Comparison of ENCODE assay signal across 20 cellular contexts in genomic region chr4:74335341-74336019, GRCh38. TPM values are rescaled to one million over a fixed set of nuclear protein-coding genes. Genes with fewer than 3 reads are reported as not detected.
A peak's percentile ranks its signal among the peaks of the same experiment; 100 is the strongest.
DNase-seq lines count a peak whose midpoint lies in the region; ATAC-seq and TF ChIP-seq lines count a peak whose summit lies in the region.
"Had no signal": no experiment of that assay in that cellular context is flagged by ENCODE, and none has a peak within 500 bp of the region (broad histone marks: within the 10 kb centered on the region; RNA-seq: fewer than 3 reads in every experiment).

No MANE protein-coding gene starts in this region.

- TF ChIP-seq POLR2A in prostate gland (IDR thresholded peaks at IDR 0.05), result no peak
- no peak for TF ChIP-seq POLR2A in esophagus squamous epithelium (IDR thresholded peaks at IDR 0.05)

- peaks cover 4% of the 10 kb centered on the region for H3K27me3 Mint-ChIP-seq in activated T-helper 1 cell treated with anti-CD3 and anti-CD28 coated beads, Interleukin-12 subunit alpha, Interleukin-12 subunit beta, Interleukin-2, Interleukin-4 antibody, amounts not matched to agents 30 ng/mL and 10 ng/mL and 1 ng/mL, durations not matched to agents 14 hours and 24 hours and 36 hours (ENCODE audit: insufficient read depth)

- H3K4me3 ChIP-seq in upper lobe of right lung (no peak overlapping the region), prostate gland (no peak overlapping the region), esophagus squamous epithelium (no peak overlapping the region)
- H3K4me3 ChIP-seq: tibial artery had no signal

- H3K4me1 Mint-ChIP-seq in activated T-helper 1 cell treated with anti-CD3 and anti-CD28 coated beads, Interleukin-12 subunit alpha, Interleukin-12 subunit beta, Interleukin-2, Interleukin-4 antibody, amounts not matched to agents 30 ng/mL and 10 ng/mL and 1 ng/mL, durations not matched to agents 14 hours and 24 hours and 36 hours (ENCODE audit: low read depth), result no peaks in the 10 kb centered on the region
- H3K4me1 Mint-ChIP-seq: activated CD4-positive, alpha-beta T cell treated with anti-CD3 and anti-CD28 coated beads, Interleukin-2, amount 10 ng/mL, durations not matched to agents 7 days and 5 days; endodermal cell; neural crest cell had no signal

- intact Hi-C loops in upper lobe of right lung (cut with DNase I) (no loop called here), prostate gland (cut with DNase I) (no loop called here), esophagus squamous epithelium (cut with DNase I) (no loop called here)
- intact Hi-C loops in activated T-helper 1 cell treated with anti-CD3 and anti-CD28 coated beads, Interleukin-12 subunit alpha, Interleukin-12 subunit beta, Interleukin-2, Interleukin-4 antibody, amounts not matched to agents 30 ng/mL and 10 ng/mL and 1 ng/mL, durations not matched to agents 14 hours and 24 hours and 36 hours (cut with micrococcal nuclease), result no loop called here

- ATAC-seq in GM19351 (IDR thresholded peaks at IDR 0.05; ENCODE audit: unreplicated experiment) (peak; percentile 90), HG02763 (IDR thresholded peaks at IDR 0.05; ENCODE audit: unreplicated experiment) (peak; percentile 47), HG03469 (IDR thresholded peaks at IDR 0.05; ENCODE audit: unreplicated experiment) (peak; percentile 86), upper lobe of right lung (peak; percentile 53)
- ATAC-seq: HCT116, left colon had no signal

- H3K36me3 Mint-ChIP-seq in activated T-helper 1 cell treated with anti-CD3 and anti-CD28 coated beads, Interleukin-12 subunit alpha, Interleukin-12 subunit beta, Interleukin-2, Interleukin-4 antibody, amounts not matched to agents 30 ng/mL and 10 ng/mL and 1 ng/mL, durations not matched to agents 14 hours and 24 hours and 36 hours (ENCODE audit: low read depth), result no peaks in the 10 kb centered on the region

- H3K9me3 ChIP-seq in upper lobe of right lung (no peaks in the 10 kb centered on the region), prostate gland (no peaks in the 10 kb centered on the region), esophagus squamous epithelium (no peaks in the 10 kb centered on the region)
- H3K9me3 ChIP-seq: tibial artery had no signal

- DNase-seq in upper lobe of right lung (no peak), prostate gland (ENCODE audit: low spot score) (no peak), esophagus squamous epithelium (lab: John Stamatoyannopoulos, UW) (no peak)
- DNase-seq in activated T-helper 1 cell treated with anti-CD3 and anti-CD28 coated beads, Interleukin-12 subunit alpha, Interleukin-12 subunit beta, Interleukin-2, Interleukin-4 antibody, amounts not matched to agents 30 ng/mL and 10 ng/mL and 1 ng/mL, durations not matched to agents 14 hours and 24 hours and 36 hours (ENCODE audit: low spot score), result no peak
- no peak for DNase-seq in activated CD4-positive, alpha-beta T cell treated with anti-CD3 and anti-CD28 coated beads, Interleukin-2, amount 50 U/mL, for 4 hours
- DNase-seq: activated CD4-positive, alpha-beta T cell treated with anti-CD3 and anti-CD28 coated beads, Interleukin-2, amount 10 ng/mL, durations not matched to agents 7 days and 5 days; brain microvascular endothelial cell; endodermal cell; glutamatergic neuron; IMR-90; left colon; NCI-H187; NCI-H82; small intestine; tibial artery had no signal

- H3K4me1 ChIP-seq in upper lobe of right lung, result no peaks in the 10 kb centered on the region
- H3K4me1 ChIP-seq in prostate gland (replicated peaks), result no peaks in the 10 kb centered on the region
- no peaks in the 10 kb centered on the region for H3K4me1 ChIP-seq in esophagus squamous epithelium
- H3K4me1 ChIP-seq: tibial artery had no signal

- H3K36me3 ChIP-seq in upper lobe of right lung (no peaks in the 10 kb centered on the region), prostate gland (no peaks in the 10 kb centered on the region), esophagus squamous epithelium (no peaks in the 10 kb centered on the region)
- H3K36me3 ChIP-seq: brain microvascular endothelial cell, tibial artery had no signal

- no peaks in the 10 kb centered on the region for H3K9me3 Mint-ChIP-seq in activated T-helper 1 cell treated with anti-CD3 and anti-CD28 coated beads, Interleukin-12 subunit alpha, Interleukin-12 subunit beta, Interleukin-2, Interleukin-4 antibody, amounts not matched to agents 30 ng/mL and 10 ng/mL and 1 ng/mL, durations not matched to agents 14 hours and 24 hours and 36 hours

- H3K27ac ChIP-seq in upper lobe of right lung, result no peak overlapping the region
- no peak overlapping the region for H3K27ac ChIP-seq in prostate gland
- H3K27ac ChIP-seq in esophagus squamous epithelium, result no peak overlapping the region
- H3K27ac ChIP-seq: brain microvascular endothelial cell, tibial artery had no signal

- no peak overlapping the region for H3K4me3 Mint-ChIP-seq in activated T-helper 1 cell treated with anti-CD3 and anti-CD28 coated beads, Interleukin-12 subunit alpha, Interleukin-12 subunit beta, Interleukin-2, Interleukin-4 antibody, amounts not matched to agents 30 ng/mL and 10 ng/mL and 1 ng/mL, durations not matched to agents 14 hours and 24 hours and 36 hours
- H3K4me3 Mint-ChIP-seq: activated CD4-positive, alpha-beta T cell treated with anti-CD3 and anti-CD28 coated beads, Interleukin-2, amount 10 ng/mL, durations not matched to agents 7 days and 5 days; endodermal cell; neural crest cell had no signal

- H3K27me3 ChIP-seq in upper lobe of right lung (no peaks in the 10 kb centered on the region), prostate gland (replicated peaks; ENCODE audit: insufficient read depth) (no peaks in the 10 kb centered on the region), esophagus squamous epithelium (no peaks in the 10 kb centered on the region)
- H3K27me3 ChIP-seq: brain microvascular endothelial cell, tibial artery had no signal

- no peak for TF ChIP-seq CTCF in upper lobe of right lung (IDR thresholded peaks at IDR 0.05)
- TF ChIP-seq CTCF in prostate gland (IDR thresholded peaks at IDR 0.05), result no peak
- TF ChIP-seq CTCF in esophagus squamous epithelium (IDR thresholded peaks at IDR 0.05), result no peak

- H3K27ac Mint-ChIP-seq in activated T-helper 1 cell treated with anti-CD3 and anti-CD28 coated beads, Interleukin-12 subunit alpha, Interleukin-12 subunit beta, Interleukin-2, Interleukin-4 antibody, amounts not matched to agents 30 ng/mL and 10 ng/mL and 1 ng/mL, durations not matched to agents 14 hours and 24 hours and 36 hours, result no peak overlapping the region
- H3K27ac Mint-ChIP-seq: activated CD4-positive, alpha-beta T cell treated with anti-CD3 and anti-CD28 coated beads, Interleukin-2, amount 10 ng/mL, durations not matched to agents 7 days and 5 days; endodermal cell had no signal

- WGBS in prostate gland, result 72% methylated on average over 5 of the region's 5 CpGs
- WGBS in esophagus squamous epithelium, 2 donors, result 58 to 84% methylated on average over 5 of the region's 5 CpGs

RNA-seq across cellular contexts. Expression of gene EPGN, which starts 27.2 kb away (rescaled TPM):
- total RNA-seq in upper lobe of right lung, result 2.8 TPM
- not detected for total RNA-seq in prostate gland
- not detected in 2 replicates for total RNA-seq in activated T-helper 1 cell treated with anti-CD3 and anti-CD28 coated beads, Interleukin-12 subunit alpha, Interleukin-12 subunit beta, Interleukin-2, Interleukin-4 antibody, amounts not matched to agents 30 ng/mL and 10 ng/mL and 1 ng/mL, durations not matched to agents 14 hours and 24 hours and 36 hours
- 100 to 1,000 TPM in 1 of 4 donors, 10 to 100 TPM in 3; 48.8 to 118 (median 62.7) TPM for total RNA-seq in esophagus squamous epithelium
- total RNA-seq: endodermal cell, left colon had no signal

RNA-seq across cellular contexts. Expression of gene EREG, which starts 29.5 kb away (rescaled TPM):
- 0.69 TPM for total RNA-seq in upper lobe of right lung
- total RNA-seq in prostate gland, result under 1 TPM; 0.18 to 0.51 TPM
- total RNA-seq in activated T-helper 1 cell treated with anti-CD3 and anti-CD28 coated beads, Interleukin-12 subunit alpha, Interleukin-12 subunit beta, Interleukin-2, Interleukin-4 antibody, amounts not matched to agents 30 ng/mL and 10 ng/mL and 1 ng/mL, durations not matched to agents 14 hours and 24 hours and 36 hours, result not detected in 2 replicates
- total RNA-seq in esophagus squamous epithelium, result 100 to 1,000 TPM in 1 of 4 donors, 10 to 100 TPM in 2, 1 to 10 TPM in 1; 8.0 to 122 (median 11.9) TPM
- total RNA-seq: activated CD4-positive, alpha-beta T cell treated with anti-CD3 and anti-CD28 coated beads, Interleukin-2, amount 10 ng/mL, durations not matched to agents 7 days and 5 days; neural crest cell had no signal

Comparison
In these comparisons a context has a peak if more than half of its experiments do, and no peak if none do; other contexts are left out.
1. RNA of gene EPGN, which starts 27.2 kb away (total RNA-seq): 48.8 to 118 TPM in esophagus squamous epithelium; 2.8 TPM in upper lobe of right lung (single experiment), not detected in prostate gland and not detected in activated T-helper 1 cell treated with anti-CD3 and anti-CD28 coated beads, Interleukin-12 subunit alpha, Interleukin-12 subunit beta, Interleukin-2, Interleukin-4 antibody, amounts not matched to agents 30 ng/mL and 10 ng/mL and 1 ng/mL, durations not matched to agents 14 hours and 24 hours and 36 hours; every median in the first group is over 10 times any median in the second.
2. Peak in every context shown above with its lines, with median percentiles within 50 percentile points of each other: ATAC-seq.